In the genomic region with DNA sequence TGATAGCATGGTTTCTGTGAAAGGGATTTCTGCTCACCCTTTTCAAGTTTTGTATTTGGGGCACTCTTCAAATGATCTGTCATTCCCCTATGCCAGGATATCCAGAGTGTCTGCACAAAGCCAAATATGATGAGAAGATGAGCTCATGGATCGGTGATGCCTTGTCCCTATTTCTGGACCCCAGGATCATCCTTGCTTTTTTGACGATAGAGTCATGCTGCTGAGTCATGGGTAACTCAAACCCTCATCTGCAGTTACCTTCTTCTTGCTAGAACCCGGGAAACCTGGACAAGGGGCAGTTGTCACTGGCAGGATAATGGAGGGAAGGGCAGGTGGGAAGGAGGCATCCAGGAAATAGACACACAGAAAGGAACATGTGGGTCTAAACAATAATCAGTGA, we compare ENCODE assay signal across 36 cellular contexts. TPM values are rescaled to one million over a fixed set of nuclear protein-coding genes. Genes with fewer than 3 reads are reported as not detected.
"Had no signal": no experiment of that assay in that cellular context is flagged by ENCODE, and none has a peak within 500 bp of the region (broad histone marks: within the 10 kb centered on the region; RNA-seq: fewer than 3 reads in every experiment).

No MANE protein-coding gene starts in this region.

- H3K4me3 Mint-ChIP-seq: immature natural killer cell; naive B cell; natural killer cell; nephron progenitor cell; neural progenitor cell; stimulated activated naive B cell treated with anti-CD40 and anti-IgM and Interleukin-4, amounts not matched to agents 10 μg/mL and 1 μg/mL and 100 μg/mL, for 72 hours had no signal

- H3K9ac ChIP-seq: neural progenitor cell, parathyroid adenoma had no signal

- H2AFZ ChIP-seq: neural progenitor cell, parathyroid adenoma had no signal

- DNase-seq: hypothalamus; immature natural killer cell; kidney; left colon; left lung; lower lobe of right lung; mammary epithelial cell; mesenchymal stem cell; naive B cell; natural killer cell; nephron progenitor cell; occipital lobe; stimulated activated CD4-positive, alpha-beta T cell treated with anti-CD3 and anti-CD28 coated beads, Interleukin-2, amount 100 ng/mL, for 24 hours; stimulated activated CD4-positive, alpha-beta T cell treated with anti-CD3 and anti-CD28 coated beads, Interleukin-4, amount 100 ng/mL, for 1 hour; stimulated activated naive B cell treated with anti-CD40 and anti-IgM and Interleukin-4, amounts not matched to agents 10 μg/mL and 1 μg/mL and 100 μg/mL, for 72 hours; stimulated activated naive CD8-positive, alpha-beta T cell treated with anti-CD3 and anti-CD28 coated beads, Interleukin-15, Interleukin-2, amounts not matched to agents 100 U/mL and 50 U/mL, for 24 hours; stomach; testis; thyroid gland; transverse colon; upper lobe of left lung had no signal

- H3K27ac Mint-ChIP-seq: immature natural killer cell; natural killer cell; nephron progenitor cell; neural progenitor cell; stimulated activated naive B cell treated with anti-CD40 and anti-IgM and Interleukin-4, amounts not matched to agents 10 μg/mL and 1 μg/mL and 100 μg/mL, for 72 hours had no signal

- H3K4me1 Mint-ChIP-seq: immature natural killer cell had no signal

- H3K36me3 ChIP-seq: left lung, lower lobe of right lung, neural progenitor cell, neutrophil, right atrium auricular region, stomach, thyroid gland, transverse colon, upper lobe of left lung, vagina had no signal

- H3K27me3 ChIP-seq: right atrium auricular region, testis, thyroid gland, upper lobe of left lung, vagina had no signal

- FAIRE-seq: islet of Langerhans, kidney had no signal

- H3K4me2 ChIP-seq: neural progenitor cell, smooth muscle cell had no signal

- H3K4me3 ChIP-seq: left lung, lower lobe of right lung, neural progenitor cell, right atrium auricular region, smooth muscle cell, stomach, testis, thyroid gland, transverse colon, upper lobe of left lung, vagina had no signal

- ATAC-seq: left colon; left lung; lower lobe of right lung; natural killer cell; sciatic nerve; stimulated activated naive B cell treated with anti-CD40 and anti-IgM and Interleukin-4, amounts not matched to agents 10 μg/mL and 1 μg/mL and 100 μg/mL, for 72 hours; stimulated activated naive CD8-positive, alpha-beta T cell treated with anti-CD3 and anti-CD28 coated beads, Interleukin-15, Interleukin-2, amounts not matched to agents 100 U/mL and 50 U/mL, for 24 hours had no signal

- H3K79me2 ChIP-seq: parathyroid adenoma had no signal

- H3K27ac ChIP-seq: left lung, lower lobe of right lung, neural progenitor cell, neutrophil, parathyroid adenoma, right atrium auricular region, stomach, testis, thyroid gland, transverse colon, upper lobe of left lung, vagina had no signal

- H3K4me1 ChIP-seq: left lung, lower lobe of right lung, neural progenitor cell, right atrium auricular region, stomach, testis, thyroid gland, transverse colon, upper lobe of left lung, vagina had no signal

- H3K36me3 Mint-ChIP-seq: immature natural killer cell; naive B cell; natural killer cell; neural progenitor cell; stimulated activated naive B cell treated with anti-CD40 and anti-IgM and Interleukin-4, amounts not matched to agents 10 μg/mL and 1 μg/mL and 100 μg/mL, for 72 hours had no signal

- H3K9me3 Mint-ChIP-seq: natural killer cell, nephron progenitor cell, neural progenitor cell had no signal

- H3K9me3 ChIP-seq: left lung, lower lobe of right lung, neutrophil, right atrium auricular region, testis, thyroid gland, transverse colon, upper lobe of left lung, vagina had no signal

RNA-seq across cellular contexts. Expression of a gene that starts 31.9 kb away (rescaled TPM):
- total RNA-seq: kidney, left colon, left lung, liver, lower lobe of right lung, mammary epithelial cell, mucosa of gallbladder, natural killer cell, occipital lobe, osteocyte, posterior vena cava, pulmonary artery endothelial cell, renal cortical epithelial cell, right atrium auricular region, sciatic nerve, smooth muscle cell, stomach, transverse colon, upper lobe of left lung, urinary bladder, vagina had no signal
- polyA plus RNA-seq: immature natural killer cell, liver, mammary epithelial cell, smooth muscle cell, stomach, urinary bladder had no signal
